Comparison of ENCODE assay signal across 1 cellular context in the genomic region with DNA sequence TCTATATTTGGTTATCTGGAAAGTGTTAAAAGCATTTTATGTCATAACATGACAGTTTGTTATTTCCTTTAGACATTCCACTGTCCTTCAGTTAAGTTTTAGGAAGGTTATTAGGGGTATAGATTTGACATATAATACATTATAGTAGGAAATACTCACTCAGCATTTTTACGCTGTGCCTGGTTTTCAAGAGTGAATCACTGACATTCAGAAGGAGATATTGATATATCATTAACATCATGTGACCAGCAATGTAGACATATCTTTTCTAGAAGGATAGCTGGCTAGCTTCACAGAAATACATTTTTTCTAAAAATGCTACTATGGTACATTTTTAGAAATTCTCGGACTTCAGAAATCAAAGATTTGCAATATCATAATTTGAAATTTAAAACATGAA.
TF ChIP-seq lines count a peak whose summit lies in the region.

No MANE protein-coding gene starts in this region.

TF ChIP-seq in K562, 482 proteins besides CTCF, POLR2A, EP300 and RAD21 (continued from another document):
- TF ChIP-seq, protein P1, sequence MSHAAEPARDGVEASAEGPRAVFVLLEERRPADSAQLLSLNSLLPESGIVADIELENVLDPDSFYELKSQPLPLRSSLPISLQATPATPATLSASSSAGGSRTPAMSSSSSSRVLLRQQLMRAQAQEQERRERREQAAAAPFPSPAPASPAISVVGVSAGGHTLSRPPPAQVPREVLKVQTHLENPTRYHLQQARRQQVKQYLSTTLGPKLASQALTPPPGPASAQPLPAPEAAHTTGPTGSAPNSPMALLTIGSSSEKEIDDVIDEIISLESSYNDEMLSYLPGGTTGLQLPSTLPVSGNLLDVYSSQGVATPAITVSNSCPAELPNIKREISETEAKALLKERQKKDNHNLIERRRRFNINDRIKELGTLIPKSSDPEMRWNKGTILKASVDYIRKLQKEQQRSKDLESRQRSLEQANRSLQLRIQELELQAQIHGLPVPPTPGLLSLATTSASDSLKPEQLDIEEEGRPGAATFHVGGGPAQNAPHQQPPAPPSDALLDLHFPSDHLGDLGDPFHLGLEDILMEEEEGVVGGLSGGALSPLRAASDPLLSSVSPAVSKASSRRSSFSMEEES (CRISPR knock-in tag; IDR thresholded peaks at IDR 0.05), result peak; percentile 71
- TF ChIP-seq DPF2 (IDR thresholded peaks at IDR 0.05) (no peak), ZNF316 (IDR thresholded peaks at IDR 0.05) (peak; percentile 81), ZNF253 (CRISPR knock-in tag; conservative IDR thresholded peaks at IDR 0.05) (no peak)
